In genomic region chr17:47231334-47231733, GRCh38 we compare ENCODE assay signal across 26 cellular contexts. TPM values are rescaled to one million over a fixed set of nuclear protein-coding genes. Genes with fewer than 3 reads are reported as not detected.
"Had no signal": no experiment of that assay in that cellular context is flagged by ENCODE, and none has a peak within 500 bp of the region (broad histone marks: within the 10 kb centered on the region; RNA-seq: fewer than 3 reads in every experiment).

No MANE protein-coding gene starts in this region.

- H3K79me2 ChIP-seq: hepatocyte had no signal

- H3K36me3 Mint-ChIP-seq: activated naive CD4-positive, alpha-beta T cell treated with anti-CD3 and anti-CD28 coated beads, Interleukin-2, amount 10 ng/mL, durations not matched to agents 7 days and 5 days; type B pancreatic cell had no signal

- DNase-seq: activated CD4-positive, alpha-beta T cell treated with anti-CD3 and anti-CD28 coated beads, Interleukin-2, amount 50 U/mL, for 1 hour; activated CD4-positive, CD25-positive, alpha-beta regulatory T cell; activated CD8-positive, alpha-beta memory T cell treated with anti-CD3 and anti-CD28 coated beads for 24 hours; activated CD8-positive, alpha-beta memory T cell treated with anti-CD3 and anti-CD28 coated beads, Interleukin-2, amount 50 U/mL, for 48 hours; activated effector memory CD4-positive, alpha-beta T cell treated with Interleukin-2 at 50 U/mL for 16 hours; activated naive CD4-positive, alpha-beta T cell treated with anti-CD3 and anti-CD28 coated beads, Interleukin-2, amount 10 ng/mL, durations not matched to agents 7 days and 5 days; activated T-cell treated with anti-CD3 and anti-CD28 coated beads, Interleukin-2, amount 50 U/mL, for 48 hours; aorta; colonic mucosa; endodermal cell; foreskin keratinocyte; mammary epithelial cell; right cardiac atrium; small intestine; stimulated activated CD4-positive, alpha-beta T cell treated with anti-CD3 and anti-CD28 coated beads, Interleukin-15, amount 100 ng/mL, for 24 hours; stimulated activated CD4-positive, alpha-beta T cell treated with anti-CD3 and anti-CD28 coated beads, Interleukin-2, amount 100 ng/mL, for 48 hours; stomach; T-helper 9 cell had no signal

- H3K9me3 ChIP-seq: colonic mucosa, prostate gland, stomach had no signal

- H3K27ac Mint-ChIP-seq: activated naive CD4-positive, alpha-beta T cell treated with anti-CD3 and anti-CD28 coated beads, Interleukin-2, amount 10 ng/mL, durations not matched to agents 7 days and 5 days; endodermal cell; type B pancreatic cell had no signal

- H3K27me3 Mint-ChIP-seq: central memory CD8-positive, alpha-beta T cell had no signal

- H2AFZ ChIP-seq: hepatocyte had no signal

- H3K4me3 Mint-ChIP-seq: activated naive CD4-positive, alpha-beta T cell treated with anti-CD3 and anti-CD28 coated beads, Interleukin-2, amount 10 ng/mL, durations not matched to agents 7 days and 5 days; central memory CD8-positive, alpha-beta T cell; endodermal cell; type B pancreatic cell had no signal

- ATAC-seq: foreskin keratinocyte, right cardiac atrium had no signal

- H3K9me3 Mint-ChIP-seq: activated naive CD4-positive, alpha-beta T cell treated with anti-CD3 and anti-CD28 coated beads, Interleukin-2, amount 10 ng/mL, durations not matched to agents 7 days and 5 days; central memory CD8-positive, alpha-beta T cell; endodermal cell; type B pancreatic cell had no signal

- H3K27ac ChIP-seq: colonic mucosa, foreskin keratinocyte, hepatocyte, prostate gland had no signal

- H3K4me2 ChIP-seq: hepatocyte had no signal

- H3K27me3 ChIP-seq: colonic mucosa, hepatocyte, stomach had no signal

- H3K36me3 ChIP-seq: colonic mucosa, prostate gland, stomach had no signal

- H3K4me1 ChIP-seq: prostate gland had no signal

- H3K4me3 ChIP-seq: colonic mucosa, hepatocyte, prostate gland, stomach had no signal

RNA-seq across cellular contexts. Expression of gene MYL4, which starts 22.2 kb away (rescaled TPM):
- total RNA-seq: epithelial cell of proximal tubule, fibroblast of lung, foreskin keratinocyte, mammary epithelial cell, mononuclear cell, osteocyte had no signal
- polyA plus RNA-seq: foreskin keratinocyte, mammary epithelial cell had no signal
